In genomic region chr1:22451702-22452400, GRCh38 we compare ENCODE assay signal across 8 cellular contexts. TPM values are rescaled to one million over a fixed set of nuclear protein-coding genes. Genes with fewer than 3 reads are reported as not detected.
A peak's percentile ranks its signal among the peaks of the same experiment; 100 is the strongest.
DNase-seq lines count a peak whose midpoint lies in the region; ATAC-seq lines count a peak whose summit lies in the region.

TSS of gene ZBTB40 (plus strand) at chr1:22451851. CDS start at chr1:22489949, 38,098 bp downstream.

- DNase-seq in DMS79 treated with DMSO at 0.1 percent for 48 hours (lab: John Stamatoyannopoulos, UW) (peak; percentile 97), Karpas-422 (peak; percentile 98), RPMI7951 (ENCODE audit: low read depth) (peak; percentile 96), fibroblast of gingiva (ENCODE audit: low read depth) (peak; percentile 99), naive B cell (peak; percentile 95)
- DNase-seq in activated T-helper 1 cell treated with anti-CD3 and anti-CD28 coated beads, Interleukin-12 subunit alpha, Interleukin-12 subunit beta, Interleukin-2, Interleukin-4 antibody, amounts not matched to agents 30 ng/mL and 10 ng/mL and 1 ng/mL, durations not matched to agents 14 hours and 24 hours and 36 hours (ENCODE audit: low spot score) = peak; percentile 92
- peak; percentile 85 to 95 for DNase-seq in stimulated activated effector memory CD8-positive, alpha-beta T cell treated with anti-CD3 and anti-CD28 coated beads, Interleukin-12 subunit alpha, Interleukin-12 subunit beta, amount 100 ng/mL, for 72 hours (ENCODE audit: low spot score in 2 of 2)

- peak within 1 kb of the TSS; percentile 95 for H3K27ac Mint-ChIP-seq in activated T-helper 1 cell treated with anti-CD3 and anti-CD28 coated beads, Interleukin-12 subunit alpha, Interleukin-12 subunit beta, Interleukin-2, Interleukin-4 antibody, amounts not matched to agents 30 ng/mL and 10 ng/mL and 1 ng/mL, durations not matched to agents 14 hours and 24 hours and 36 hours
- H3K27ac Mint-ChIP-seq in naive B cell = peak within 1 kb of the TSS; percentile 81 to 99 (median 96)
- peak within 1 kb of the TSS; percentile 96 for H3K27ac Mint-ChIP-seq in stimulated activated effector memory CD8-positive, alpha-beta T cell treated with anti-CD3 and anti-CD28 coated beads, Interleukin-12 subunit alpha, Interleukin-12 subunit beta, amount 100 ng/mL, for 72 hours

- H3K9me2 ChIP-seq in Karpas-422 (replicated peaks; ENCODE audit: insufficient read depth, low read length) = no peaks in the 10 kb centered on the region

- H3K36me3 Mint-ChIP-seq in activated T-helper 1 cell treated with anti-CD3 and anti-CD28 coated beads, Interleukin-12 subunit alpha, Interleukin-12 subunit beta, Interleukin-2, Interleukin-4 antibody, amounts not matched to agents 30 ng/mL and 10 ng/mL and 1 ng/mL, durations not matched to agents 14 hours and 24 hours and 36 hours (ENCODE audit: low read depth) = peaks cover 11% of the 10 kb centered on the region
- peaks cover 0 to 5% of the 10 kb centered on the region in 2 donors for H3K36me3 Mint-ChIP-seq in naive B cell
- H3K36me3 Mint-ChIP-seq in stimulated activated effector memory CD8-positive, alpha-beta T cell treated with anti-CD3 and anti-CD28 coated beads, Interleukin-12 subunit alpha, Interleukin-12 subunit beta, amount 100 ng/mL, for 72 hours = peaks cover 9% of the 10 kb centered on the region

- no peaks in the 10 kb centered on the region for H3K9me3 Mint-ChIP-seq in activated T-helper 1 cell treated with anti-CD3 and anti-CD28 coated beads, Interleukin-12 subunit alpha, Interleukin-12 subunit beta, Interleukin-2, Interleukin-4 antibody, amounts not matched to agents 30 ng/mL and 10 ng/mL and 1 ng/mL, durations not matched to agents 14 hours and 24 hours and 36 hours
- peaks cover 0 to 2% (median 0%) of the 10 kb centered on the region in 7 donors for H3K9me3 Mint-ChIP-seq in naive B cell
- H3K9me3 Mint-ChIP-seq in stimulated activated effector memory CD8-positive, alpha-beta T cell treated with anti-CD3 and anti-CD28 coated beads, Interleukin-12 subunit alpha, Interleukin-12 subunit beta, amount 100 ng/mL, for 72 hours = peaks cover 2% of the 10 kb centered on the region

- H2AFZ ChIP-seq in Karpas-422 (ENCODE audit: low read length) = peak within 1 kb of the TSS; percentile 65; the same call in 1 of the 2 replicates

- no peaks in the 10 kb centered on the region for H3K27me3 ChIP-seq in Karpas-422 (ENCODE audit: low read length)

- peak within 1 kb of the TSS; percentile 78 for H3K9ac ChIP-seq in Karpas-422 (ENCODE audit: low read length)

- peaks cover 23% of the 10 kb centered on the region for H3K4me1 Mint-ChIP-seq in activated T-helper 1 cell treated with anti-CD3 and anti-CD28 coated beads, Interleukin-12 subunit alpha, Interleukin-12 subunit beta, Interleukin-2, Interleukin-4 antibody, amounts not matched to agents 30 ng/mL and 10 ng/mL and 1 ng/mL, durations not matched to agents 14 hours and 24 hours and 36 hours (ENCODE audit: low read depth)
- H3K4me1 Mint-ChIP-seq in naive B cell = peaks cover 27 to 32% (median 31%) of the 10 kb centered on the region in 3 donors
- H3K4me1 Mint-ChIP-seq in stimulated activated effector memory CD8-positive, alpha-beta T cell treated with anti-CD3 and anti-CD28 coated beads, Interleukin-12 subunit alpha, Interleukin-12 subunit beta, amount 100 ng/mL, for 72 hours = peaks cover 45% of the 10 kb centered on the region

- H3K4me3 Mint-ChIP-seq in activated T-helper 1 cell treated with anti-CD3 and anti-CD28 coated beads, Interleukin-12 subunit alpha, Interleukin-12 subunit beta, Interleukin-2, Interleukin-4 antibody, amounts not matched to agents 30 ng/mL and 10 ng/mL and 1 ng/mL, durations not matched to agents 14 hours and 24 hours and 36 hours = peak within 1 kb of the TSS; percentile 96
- peak within 1 kb of the TSS; percentile 90 to 97 (median 94) for H3K4me3 Mint-ChIP-seq in naive B cell
- H3K4me3 Mint-ChIP-seq in stimulated activated effector memory CD8-positive, alpha-beta T cell treated with anti-CD3 and anti-CD28 coated beads, Interleukin-12 subunit alpha, Interleukin-12 subunit beta, amount 100 ng/mL, for 72 hours = peak within 1 kb of the TSS; percentile 87

- intact Hi-C loops in activated T-helper 1 cell treated with anti-CD3 and anti-CD28 coated beads, Interleukin-12 subunit alpha, Interleukin-12 subunit beta, Interleukin-2, Interleukin-4 antibody, amounts not matched to agents 30 ng/mL and 10 ng/mL and 1 ng/mL, durations not matched to agents 14 hours and 24 hours and 36 hours (cut with micrococcal nuclease) = loop anchor here (1.0 to 10.0 kb wide), 5 partner anchors 24 to 1787 kb away; partner anchors contain the start of genes CDC42, DDOST and GALE

- H3K27me3 Mint-ChIP-seq in activated T-helper 1 cell treated with anti-CD3 and anti-CD28 coated beads, Interleukin-12 subunit alpha, Interleukin-12 subunit beta, Interleukin-2, Interleukin-4 antibody, amounts not matched to agents 30 ng/mL and 10 ng/mL and 1 ng/mL, durations not matched to agents 14 hours and 24 hours and 36 hours (ENCODE audit: insufficient read depth) = peaks cover 2% of the 10 kb centered on the region
- no peaks in the 10 kb centered on the region for H3K27me3 Mint-ChIP-seq in naive B cell

- no peaks in the 10 kb centered on the region for H3K36me3 ChIP-seq in Karpas-422 (ENCODE audit: insufficient read depth, low read length)

- H4K20me1 ChIP-seq in Karpas-422 (ENCODE audit: insufficient read depth, low read depth, low read length) = no peaks in the 10 kb centered on the region

- peak within 1 kb of the TSS; percentile 18; the same call in 1 of the 2 replicates for H3K27ac ChIP-seq in Karpas-422 (ENCODE audit: low read length)

- H3K4me1 ChIP-seq in Karpas-422 (ENCODE audit: low read length) = peaks cover 13% of the 10 kb centered on the region

- no peaks in the 10 kb centered on the region for H3K9me3 ChIP-seq in Karpas-422 (ENCODE audit: low read length)

- H3K79me2 ChIP-seq in Karpas-422 (ENCODE audit: low read length) = peaks cover 32% of the 10 kb centered on the region

- peak within 1 kb of the TSS; percentile 79 for H3K4me3 ChIP-seq in Karpas-422 (ENCODE audit: low read length)

- ATAC-seq in GM21825 (IDR thresholded peaks at IDR 0.05; ENCODE audit: unreplicated experiment) (peak; percentile 84), naive B cell (ENCODE audit: low read depth in 2 of 2) (peak; percentile 91 to 93)
- ATAC-seq in stimulated activated effector memory CD8-positive, alpha-beta T cell treated with anti-CD3 and anti-CD28 coated beads, Interleukin-12 subunit alpha, Interleukin-12 subunit beta, amount 100 ng/mL, for 72 hours = peak; percentile 95

- H3K4me2 ChIP-seq in Karpas-422 (ENCODE audit: low read depth, low read length, poor library complexity, severe bottlenecking) = peak within 1 kb of the TSS; percentile 93

RNA-seq across cellular contexts. Expression of gene ZBTB40, which starts in this region (rescaled TPM):
- total RNA-seq in Karpas-422 (2014; rRNA removed; shearing (Covaris generic); ENCODE audit: low replicate concordance) = 11.1 and 15.3 TPM in 2 replicates
- 11.1 and 11.4 TPM in 2 replicates for total RNA-seq in RPMI7951 (2014; rRNA removed; shearing (Covaris generic))
- total RNA-seq in activated T-helper 1 cell treated with anti-CD3 and anti-CD28 coated beads, Interleukin-12 subunit alpha, Interleukin-12 subunit beta, Interleukin-2, Interleukin-4 antibody, amounts not matched to agents 30 ng/mL and 10 ng/mL and 1 ng/mL, durations not matched to agents 14 hours and 24 hours and 36 hours = 19.5 and 20.0 TPM in 2 replicates
- polyA plus RNA-seq in naive B cell (ENCODE audit: low read depth in 6 of 6) = 1 to 10 TPM; 1.5 to 7.7 (median 3.4) TPM

Comparison
In these comparisons a context has a peak if more than half of its experiments do, and no peak if none do; other contexts are left out.
1. Peak in every context shown above with its lines: DNase-seq, ATAC-seq, H3K4me3 ChIP-seq and H3K27ac ChIP-seq.